16 cellular contexts compared by ENCODE assay signal in genomic region chr20:16317445-16318362, GRCh38.
DNase-seq lines count a peak whose midpoint lies in the region; ATAC-seq and TF ChIP-seq lines count a peak whose summit lies in the region.
"Had no signal": no experiment of that assay in that cellular context is flagged by ENCODE, and none has a peak within 500 bp of the region (broad histone marks: within the 10 kb centered on the region; RNA-seq: fewer than 3 reads in every experiment).

No MANE protein-coding gene starts in this region.

- H3K4me3 ChIP-seq in smooth muscle cell, result no peak overlapping the region
- H3K4me3 ChIP-seq: SJSA1, skin epidermis had no signal

- H3K79me2 ChIP-seq in smooth muscle cell (ENCODE audit: low read depth), result no peaks in the 10 kb centered on the region

- no peak overlapping the region for H3K27ac ChIP-seq in smooth muscle cell (ENCODE audit: low read depth)
- H3K27ac ChIP-seq: SJSA1 had no signal

- no peak overlapping the region for H2AFZ ChIP-seq in smooth muscle cell (ENCODE audit: low read depth)

- DNase-seq in CD14-positive monocyte (ENCODE audit: low spot score) (no peak), smooth muscle cell (lab: John Stamatoyannopoulos, UW; ENCODE audit: unreplicated experiment) (no peak), GM19238 (ENCODE audit: insufficient read length, low spot score) (no peak), GDM1 (lab: John Stamatoyannopoulos, UW) (no peak)
- no peak for DNase-seq in activated T-helper 1 cell treated with anti-CD3 and anti-CD28 coated beads, Interleukin-12 subunit alpha, Interleukin-12 subunit beta, Interleukin-2, Interleukin-4 antibody, amounts not matched to agents 30 ng/mL and 10 ng/mL and 1 ng/mL, durations not matched to agents 14 hours and 24 hours and 36 hours (ENCODE audit: low spot score)
- DNase-seq: activated CD4-positive, alpha-beta T cell treated with anti-CD3 and anti-CD28 coated beads for 48 hours; activated T-cell treated with anti-CD3 and anti-CD28 coated beads, Interleukin-2, amount 50 U/mL, for 1 hour; GF-D8; NCI-H345; T-helper 9 cell had no signal

- ATAC-seq in GM18909 (IDR thresholded peaks at IDR 0.05; ENCODE audit: poor library complexity, unreplicated experiment) (peak; percentile 41), HG02885 (IDR thresholded peaks at IDR 0.05; ENCODE audit: poor library complexity, unreplicated experiment) (peak; percentile 59), HG03135 (IDR thresholded peaks at IDR 0.05; ENCODE audit: unreplicated experiment) (no peak)
- ATAC-seq: left lobe of liver had no signal

- no peaks in the 10 kb centered on the region for H3K9me3 ChIP-seq in smooth muscle cell (replicated peaks; ENCODE audit: low read depth)
- H3K9me3 ChIP-seq: SJSA1 had no signal

- peaks cover 2 to 16% of the 10 kb centered on the region in 2 donors for H3K36me3 Mint-ChIP-seq in CD14-positive monocyte
- H3K36me3 Mint-ChIP-seq in activated T-helper 1 cell treated with anti-CD3 and anti-CD28 coated beads, Interleukin-12 subunit alpha, Interleukin-12 subunit beta, Interleukin-2, Interleukin-4 antibody, amounts not matched to agents 30 ng/mL and 10 ng/mL and 1 ng/mL, durations not matched to agents 14 hours and 24 hours and 36 hours (ENCODE audit: low read depth), result no peaks in the 10 kb centered on the region

- peak overlapping the region; percentile 55 to 90 (median 83) for H3K27ac Mint-ChIP-seq in CD14-positive monocyte
- peak overlapping the region; percentile 53 for H3K27ac Mint-ChIP-seq in activated T-helper 1 cell treated with anti-CD3 and anti-CD28 coated beads, Interleukin-12 subunit alpha, Interleukin-12 subunit beta, Interleukin-2, Interleukin-4 antibody, amounts not matched to agents 30 ng/mL and 10 ng/mL and 1 ng/mL, durations not matched to agents 14 hours and 24 hours and 36 hours

- H3K4me3 Mint-ChIP-seq in CD14-positive monocyte, result peak overlapping the region; percentile 75 to 88
- no peak overlapping the region for H3K4me3 Mint-ChIP-seq in activated T-helper 1 cell treated with anti-CD3 and anti-CD28 coated beads, Interleukin-12 subunit alpha, Interleukin-12 subunit beta, Interleukin-2, Interleukin-4 antibody, amounts not matched to agents 30 ng/mL and 10 ng/mL and 1 ng/mL, durations not matched to agents 14 hours and 24 hours and 36 hours

- H4K20me1 ChIP-seq in smooth muscle cell (ENCODE audit: low read depth), result no peaks in the 10 kb centered on the region

- H3K36me3 ChIP-seq in smooth muscle cell (ENCODE audit: low read depth), result no peaks in the 10 kb centered on the region
- H3K36me3 ChIP-seq: SJSA1 had no signal

- H3K4me1 Mint-ChIP-seq in CD14-positive monocyte, result peaks cover 31% of the 10 kb centered on the region
- peaks cover 5% of the 10 kb centered on the region for H3K4me1 Mint-ChIP-seq in activated T-helper 1 cell treated with anti-CD3 and anti-CD28 coated beads, Interleukin-12 subunit alpha, Interleukin-12 subunit beta, Interleukin-2, Interleukin-4 antibody, amounts not matched to agents 30 ng/mL and 10 ng/mL and 1 ng/mL, durations not matched to agents 14 hours and 24 hours and 36 hours (ENCODE audit: low read depth)

- H3K4me1 ChIP-seq in smooth muscle cell (ENCODE audit: low read depth), result peaks cover 16% of the 10 kb centered on the region
- H3K4me1 ChIP-seq: SJSA1 had no signal

- no peaks in the 10 kb centered on the region for H3K27me3 Mint-ChIP-seq in CD14-positive monocyte (ENCODE audit: low read depth in 3 of 3)
- H3K27me3 Mint-ChIP-seq in activated T-helper 1 cell treated with anti-CD3 and anti-CD28 coated beads, Interleukin-12 subunit alpha, Interleukin-12 subunit beta, Interleukin-2, Interleukin-4 antibody, amounts not matched to agents 30 ng/mL and 10 ng/mL and 1 ng/mL, durations not matched to agents 14 hours and 24 hours and 36 hours (ENCODE audit: insufficient read depth), result no peaks in the 10 kb centered on the region

- TF ChIP-seq CTCF in CD14-positive monocyte (IDR thresholded peaks at IDR 0.05), result no peak
- TF ChIP-seq CTCF in smooth muscle cell (IDR thresholded peaks at IDR 0.05; ENCODE audit: borderline replicate concordance, insufficient read depth, poor library complexity, severe bottlenecking), result no peak

- H3K9me3 Mint-ChIP-seq in CD14-positive monocyte, result peaks cover 0 to 8% (median 0%) of the 10 kb centered on the region in 7 donors
- no peaks in the 10 kb centered on the region for H3K9me3 Mint-ChIP-seq in activated T-helper 1 cell treated with anti-CD3 and anti-CD28 coated beads, Interleukin-12 subunit alpha, Interleukin-12 subunit beta, Interleukin-2, Interleukin-4 antibody, amounts not matched to agents 30 ng/mL and 10 ng/mL and 1 ng/mL, durations not matched to agents 14 hours and 24 hours and 36 hours

- 91% methylated on average over 14 of the region's 14 CpGs for WGBS in smooth muscle cell (ENCODE audit: low lambda C conversion rate)

- no peak overlapping the region for H3K9ac ChIP-seq in smooth muscle cell (ENCODE audit: low read depth)

- no peaks in the 10 kb centered on the region for H3F3A ChIP-seq in smooth muscle cell (ENCODE audit: low read depth)

- no peaks in the 10 kb centered on the region for H3K27me3 ChIP-seq in smooth muscle cell (ENCODE audit: low read depth)
- H3K27me3 ChIP-seq: SJSA1 had no signal

- intact Hi-C loops in CD14-positive monocyte (cut with micrococcal nuclease), result no loop called here
- intact Hi-C loops in activated T-helper 1 cell treated with anti-CD3 and anti-CD28 coated beads, Interleukin-12 subunit alpha, Interleukin-12 subunit beta, Interleukin-2, Interleukin-4 antibody, amounts not matched to agents 30 ng/mL and 10 ng/mL and 1 ng/mL, durations not matched to agents 14 hours and 24 hours and 36 hours (cut with micrococcal nuclease), result no loop called here

- no peak overlapping the region for H3K4me2 ChIP-seq in smooth muscle cell
